In the genomic region with DNA sequence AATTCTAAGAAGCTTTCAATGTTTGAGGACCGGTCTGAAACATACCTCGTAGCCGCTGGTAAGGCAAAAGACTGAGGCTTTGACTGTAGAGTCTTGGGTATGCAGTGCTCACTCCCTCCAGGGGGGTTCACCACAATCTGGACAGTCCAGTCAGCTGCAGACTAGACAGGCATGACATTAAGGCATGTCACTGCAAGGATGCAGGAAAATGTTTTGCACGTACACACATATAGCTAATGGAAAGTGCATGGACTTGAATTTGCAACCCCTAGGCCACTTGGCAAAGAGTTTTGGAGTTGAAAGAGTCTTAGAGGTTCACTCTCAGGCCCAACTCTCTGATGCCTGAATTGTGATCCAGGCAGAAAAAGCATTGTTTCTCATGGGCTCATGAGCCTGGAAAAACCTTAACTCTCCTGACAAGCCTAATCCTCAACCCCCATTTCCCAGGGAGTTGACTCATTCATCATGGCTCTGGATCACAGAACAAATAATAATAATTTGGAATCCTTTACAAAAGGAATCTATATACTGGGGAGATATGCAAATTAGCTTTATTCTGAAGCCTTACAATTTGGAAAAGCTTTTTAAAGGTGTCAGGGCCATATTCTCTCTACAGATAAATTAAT, we compare ENCODE assay signal across 34 cellular contexts. TPM values are rescaled to one million over a fixed set of nuclear protein-coding genes. Genes with fewer than 3 reads are reported as not detected.
A peak's percentile ranks its signal among the peaks of the same experiment; 100 is the strongest.
DNase-seq lines count a peak whose midpoint lies in the region; ATAC-seq, FAIRE-seq and TF ChIP-seq lines count a peak whose summit lies in the region.
"Had no signal": no experiment of that assay in that cellular context is flagged by ENCODE, and none has a peak within 500 bp of the region (broad histone marks: within the 10 kb centered on the region; RNA-seq: fewer than 3 reads in every experiment).

No MANE protein-coding gene starts in this region.

- peak overlapping the region; percentile 21 for H3K4me2 ChIP-seq in astrocyte (ENCODE audit: low read length)
- H3K4me2 ChIP-seq: KMS-11 had no signal

- peak overlapping the region; percentile 85 for H3K27ac ChIP-seq in astrocyte (ENCODE audit: low read depth, low read length)
- H3K27ac ChIP-seq: 22Rv1, ascending aorta, gastrocnemius medialis, KMS-11, psoas muscle, thyroid gland, vagina had no signal

- no peaks in the 10 kb centered on the region for H3K36me3 ChIP-seq in astrocyte (ENCODE audit: insufficient read depth, low read length)
- H3K36me3 ChIP-seq: ascending aorta, gastrocnemius medialis, HAP-1, thyroid gland, vagina had no signal

- H3K27me3 ChIP-seq in astrocyte (ENCODE audit: insufficient read depth, low read length): no peaks in the 10 kb centered on the region
- H3K27me3 ChIP-seq: ascending aorta, gastrocnemius medialis, thyroid gland, vagina had no signal

- CTCF ChIA-PET in activated CD8-positive, alpha-beta memory T cell treated with anti-CD3 and anti-CD28 coated beads, Interleukin-2, amount 10 ng/mL, durations not matched to agents 7 days and 5 days (lab: Charles Lee): no interaction called here

- no peaks in the 10 kb centered on the region for H3K27me3 Mint-ChIP-seq in astrocyte (ENCODE audit: low read depth, unreplicated experiment)
- H3K27me3 Mint-ChIP-seq in activated CD8-positive, alpha-beta memory T cell treated with anti-CD3 and anti-CD28 coated beads, Interleukin-2, amount 10 ng/mL, durations not matched to agents 7 days and 5 days: no peaks in the 10 kb centered on the region
- H3K27me3 Mint-ChIP-seq: activated naive CD8-positive, alpha-beta T cell; naive B cell; stimulated activated naive CD8-positive, alpha-beta T cell treated with anti-CD3 and anti-CD28 coated beads, Interleukin-15, Interleukin-2, amounts not matched to agents 100 ng/mL and 50 ng/mL, for 24 hours had no signal

- H3K9me3 ChIP-seq in astrocyte (ENCODE audit: insufficient read depth, low read depth, low read length): no peaks in the 10 kb centered on the region
- H3K9me3 ChIP-seq: ascending aorta, gastrocnemius medialis, HAP-1, psoas muscle, thyroid gland, vagina had no signal

- no peaks in the 10 kb centered on the region for H3K79me2 ChIP-seq in astrocyte (ENCODE audit: insufficient read depth, low read length)

- ATAC-seq in activated CD8-positive, alpha-beta memory T cell treated with anti-CD3 and anti-CD28 coated beads, Interleukin-2, amount 10 ng/mL, durations not matched to agents 7 days and 5 days: no peak
- ATAC-seq in HG02623 (IDR thresholded peaks at IDR 0.05; ENCODE audit: unreplicated experiment): no peak
- ATAC-seq: activated CD8-positive, alpha-beta T cell treated with anti-CD3 and anti-CD28 coated beads, Interleukin-2, amount 10 ng/mL, durations not matched to agents 7 days and 5 days; gastrocnemius medialis; left colon; psoas muscle had no signal

- no peak for FAIRE-seq in astrocyte (lab: Jason Lieb, UNC)

- H3K4me3 Mint-ChIP-seq in astrocyte (ENCODE audit: unreplicated experiment): no peak overlapping the region
- H3K4me3 Mint-ChIP-seq in activated CD8-positive, alpha-beta memory T cell treated with anti-CD3 and anti-CD28 coated beads, Interleukin-2, amount 10 ng/mL, durations not matched to agents 7 days and 5 days: no peak overlapping the region
- H3K4me3 Mint-ChIP-seq: activated CD8-positive, alpha-beta T cell treated with anti-CD3 and anti-CD28 coated beads, Interleukin-2, amount 10 ng/mL, durations not matched to agents 7 days and 5 days; activated naive CD8-positive, alpha-beta T cell; CD4-positive, CD25-positive, alpha-beta regulatory T cell; naive B cell; stimulated activated naive CD8-positive, alpha-beta T cell treated with anti-CD3 and anti-CD28 coated beads, Interleukin-15, Interleukin-2, amounts not matched to agents 100 ng/mL and 50 ng/mL, for 24 hours had no signal

- H2AFZ ChIP-seq in astrocyte (ENCODE audit: low read depth, low read length): no peak overlapping the region

- TF ChIP-seq CTCF in astrocyte (IDR thresholded peaks at IDR 0.05; ENCODE audit: insufficient read depth, low read depth, low read length): no peak
- TF ChIP-seq CTCF in retinal pigment epithelial cell (conservative IDR thresholded peaks at IDR 0.05; ENCODE audit: low read depth, low read length): no peak

- DNase-seq in DMS 273 (lab: John Stamatoyannopoulos, UW; ENCODE audit: unreplicated experiment) (peak; percentile 31), DMS 273 treated with DMSO at 0.1 percent for 48 hours (lab: John Stamatoyannopoulos, UW) (no peak), astrocyte (ENCODE audit: low read depth) (peak; percentile 52), fibroblast of peridontal ligament (ENCODE audit: extremely low read depth) (peak; percentile 19), retinal pigment epithelial cell (ENCODE audit: low read depth) (peak; percentile 62), GM19240 (ENCODE audit: insufficient read length, low spot score) (no peak)
- DNase-seq in activated CD8-positive, alpha-beta memory T cell treated with anti-CD3 and anti-CD28 coated beads, Interleukin-2, amount 10 ng/mL, durations not matched to agents 7 days and 5 days: no peak
- DNase-seq: activated CD4-positive, CD25-positive, alpha-beta regulatory T cell treated with anti-CD3 and anti-CD28 coated beads, Interleukin-2, amount 50 U/mL, for 72 hours; activated CD8-positive, alpha-beta T cell treated with anti-CD3 and anti-CD28 coated beads, Interleukin-2, amount 10 ng/mL, durations not matched to agents 7 days and 5 days; activated effector memory CD4-positive, alpha-beta T cell treated with Interleukin-2 at 50 U/mL for 16 hours; activated T-cell treated with anti-CD3 and anti-CD28 coated beads for 4 hours; CD4-positive, CD25-positive, alpha-beta regulatory T cell; cerebellar nuclear complex; gastrocnemius medialis; hippocampal formation; left colon; mesendoderm; naive B cell; NCI-H1417; NCI-H2029 treated with DMSO at 0.1 percent for 48 hours; NCI-H774; nucleus accumbens; psoas muscle; thyroid gland had no signal

- peak overlapping the region; percentile 20 for H3K27ac Mint-ChIP-seq in astrocyte (ENCODE audit: unreplicated experiment)
- no peak overlapping the region for H3K27ac Mint-ChIP-seq in activated CD8-positive, alpha-beta memory T cell treated with anti-CD3 and anti-CD28 coated beads, Interleukin-2, amount 10 ng/mL, durations not matched to agents 7 days and 5 days
- H3K27ac Mint-ChIP-seq: activated CD8-positive, alpha-beta T cell treated with anti-CD3 and anti-CD28 coated beads, Interleukin-2, amount 10 ng/mL, durations not matched to agents 7 days and 5 days; activated naive CD8-positive, alpha-beta T cell; CD4-positive, CD25-positive, alpha-beta regulatory T cell; naive B cell; stimulated activated naive CD8-positive, alpha-beta T cell treated with anti-CD3 and anti-CD28 coated beads, Interleukin-15, Interleukin-2, amounts not matched to agents 100 ng/mL and 50 ng/mL, for 24 hours had no signal

- no peaks in the 10 kb centered on the region for H4K20me1 ChIP-seq in astrocyte (ENCODE audit: insufficient read depth, low read length)

- peaks cover 5% of the 10 kb centered on the region for H3K9me3 Mint-ChIP-seq in astrocyte (ENCODE audit: unreplicated experiment)
- H3K9me3 Mint-ChIP-seq in activated CD8-positive, alpha-beta memory T cell treated with anti-CD3 and anti-CD28 coated beads, Interleukin-2, amount 10 ng/mL, durations not matched to agents 7 days and 5 days (ENCODE audit: low read depth): peaks cover 3% of the 10 kb centered on the region
- H3K9me3 Mint-ChIP-seq: stimulated activated naive CD8-positive, alpha-beta T cell treated with anti-CD3 and anti-CD28 coated beads, Interleukin-15, Interleukin-2, amounts not matched to agents 100 ng/mL and 50 ng/mL, for 24 hours had no signal

- no peaks in the 10 kb centered on the region for H3K36me3 Mint-ChIP-seq in astrocyte (ENCODE audit: low read depth, unreplicated experiment)
- H3K36me3 Mint-ChIP-seq in activated CD8-positive, alpha-beta memory T cell treated with anti-CD3 and anti-CD28 coated beads, Interleukin-2, amount 10 ng/mL, durations not matched to agents 7 days and 5 days: no peaks in the 10 kb centered on the region
- H3K36me3 Mint-ChIP-seq: CD4-positive, CD25-positive, alpha-beta regulatory T cell had no signal

- H3K9ac ChIP-seq in astrocyte (ENCODE audit: low read length): no peak overlapping the region
- H3K9ac ChIP-seq: KMS-11 had no signal

- H3K4me1 ChIP-seq in astrocyte (ENCODE audit: insufficient read depth, low read length): peaks cover 30% of the 10 kb centered on the region
- H3K4me1 ChIP-seq: ascending aorta, gastrocnemius medialis, HAP-1, psoas muscle, thyroid gland, vagina had no signal

- H3K4me3 ChIP-seq in astrocyte (ENCODE audit: insufficient read depth, low read depth, low read length) (no peak overlapping the region), retinal pigment epithelial cell (ENCODE audit: low read length) (no peak overlapping the region)
- H3K4me3 ChIP-seq: ascending aorta, gastrocnemius medialis, HAP-1, psoas muscle, skin epidermis, thyroid gland, vagina had no signal

- peaks cover 27% of the 10 kb centered on the region for H3K4me1 Mint-ChIP-seq in astrocyte (ENCODE audit: low read depth, unreplicated experiment)
- H3K4me1 Mint-ChIP-seq in activated CD8-positive, alpha-beta memory T cell treated with anti-CD3 and anti-CD28 coated beads, Interleukin-2, amount 10 ng/mL, durations not matched to agents 7 days and 5 days: no peaks in the 10 kb centered on the region
- H3K4me1 Mint-ChIP-seq: CD4-positive, CD25-positive, alpha-beta regulatory T cell; naive B cell had no signal

RNA-seq across cellular contexts. Expression of gene LAMB4, which starts 51.9 kb away (rescaled TPM):
- total RNA-seq in astrocyte: 0.16 and 0.41 TPM in 2 replicates
- total RNA-seq in activated CD8-positive, alpha-beta memory T cell treated with anti-CD3 and anti-CD28 coated beads, Interleukin-2, amount 10 ng/mL, durations not matched to agents 7 days and 5 days: not detected
- total RNA-seq: activated CD8-positive, alpha-beta T cell treated with anti-CD3 and anti-CD28 coated beads, Interleukin-2, amount 10 ng/mL, durations not matched to agents 7 days and 5 days; ascending aorta; CD4-positive, CD25-positive, alpha-beta regulatory T cell; T-helper 1 cell treated with Interleukin-12 subunit alpha and Interleukin-12 subunit beta and Interleukin-4 antibody, amounts not matched to agents 30 ng/mL and 1 ng/mL, for 36 hours had no signal

Comparison
In these comparisons a context has a peak if more than half of its experiments do, and no peak if none do; other contexts are left out.
1. DNase-seq: peak in DMS 273 (single experiment), astrocyte (single experiment), fibroblast of peridontal ligament (single experiment) and retinal pigment epithelial cell (single experiment); none in DMS 273 treated with DMSO at 0.1 percent for 48 hours (single experiment), activated CD8-positive, alpha-beta memory T cell treated with anti-CD3 and anti-CD28 coated beads, Interleukin-2, amount 10 ng/mL, durations not matched to agents 7 days and 5 days (single experiment) and GM19240 (single experiment).